In the genomic region with DNA sequence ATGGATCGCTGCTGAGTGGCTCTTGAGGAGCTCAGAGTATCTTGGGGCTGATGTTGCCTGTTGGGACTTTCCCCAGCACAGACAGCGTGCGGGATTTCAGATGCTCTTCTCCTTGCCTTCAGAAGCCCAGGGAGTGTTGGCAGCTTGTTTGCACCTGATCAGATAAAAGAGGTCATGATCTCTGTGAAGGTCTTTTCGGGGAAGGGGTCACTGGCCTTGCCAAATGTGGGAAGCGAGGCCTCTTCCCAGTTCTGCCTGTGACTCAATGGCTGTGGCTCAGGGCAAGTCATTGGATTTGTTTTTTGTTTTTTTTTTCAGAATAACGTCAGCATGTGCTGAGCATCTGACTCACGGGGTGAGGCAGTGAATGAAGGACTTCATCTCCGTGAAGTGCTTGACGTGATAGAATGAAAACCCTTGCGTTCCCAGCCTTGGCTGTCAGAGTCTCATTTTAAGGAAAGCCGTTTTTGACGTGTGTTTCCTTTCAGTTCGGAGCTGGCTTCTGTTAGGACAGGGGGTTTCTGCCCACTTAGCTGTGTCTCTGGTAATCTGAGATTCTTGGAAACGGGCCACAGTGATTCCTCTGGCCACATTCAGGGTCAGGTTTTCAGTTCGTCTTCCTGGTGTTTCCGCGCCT, we compare ENCODE assay signal across 11 cellular contexts. TPM values are rescaled to one million over a fixed set of nuclear protein-coding genes. Genes with fewer than 3 reads are reported as not detected.
DNase-seq lines count a peak whose midpoint lies in the region; ATAC-seq, FAIRE-seq and TF ChIP-seq lines count a peak whose summit lies in the region.
"Had no signal": no experiment of that assay in that cellular context is flagged by ENCODE, and none has a peak within 500 bp of the region (broad histone marks: within the 10 kb centered on the region; RNA-seq: fewer than 3 reads in every experiment).

No MANE protein-coding gene starts in this region.

- H3K4me3 ChIP-seq in breast epithelium (no peak overlapping the region), choroid plexus epithelial cell (ENCODE audit: low read depth, low read length) (peak overlapping the region; percentile 43), HepG2 (replicated peaks in 1 of 3; ENCODE audit: insufficient read depth in 1 of 3, low read depth in 2 of 3, low read length in 3 of 3) (no peak overlapping the region)

- no peak for FAIRE-seq in HepG2 (lab: Jason Lieb, UNC)
- FAIRE-seq in urothelium cell line (lab: Jason Lieb, UNC) = no peak

- H3K27ac Mint-ChIP-seq in MCF 10A (ENCODE audit: low read depth, unreplicated experiment) = peak overlapping the region; percentile 98

- TF ChIP-seq RAD21 in HepG2 (CRISPR knock-in tag; IDR thresholded peaks at IDR 0.05) = no peak

- intact Hi-C loops in MCF 10A (cut with micrococcal nuclease) (no loop called here), breast epithelium (cut with DNase I; ENCODE audit: low total_unique reads) (no loop called here), HepG2 (cut with micrococcal nuclease; ENCODE audit: unreplicated experiment) (no loop called here)

- H3K9ac ChIP-seq in HepG2 (ENCODE audit: insufficient read depth, low read depth, low read length) = no peak overlapping the region

- TF ChIP-seq POLR2A in breast epithelium (IDR thresholded peaks at IDR 0.05) (no peak), HepG2 (IDR thresholded peaks at IDR 0.05; ENCODE audit: insufficient read depth in 1 of 2, low read depth in 2 of 2, low read length in 2 of 2) (no peak), GM18505 (IDR thresholded peaks at IDR 0.05; ENCODE audit: borderline replicate concordance, extremely low read depth, insufficient read depth, insufficient read length) (no peak)

- H3K27me3 ChIP-seq in breast epithelium (no peaks in the 10 kb centered on the region), HepG2 (ENCODE audit: control insufficient read depth in 1 of 2, insufficient read depth in 2 of 2, low read length in 2 of 2) (no peaks in the 10 kb centered on the region)

- peak overlapping the region in 1 of 2 donors; percentile 43 for H3K27ac ChIP-seq in breast epithelium
- no peak overlapping the region for H3K27ac ChIP-seq in HepG2 (ENCODE audit: extremely low read length, insufficient read depth, low read length)

- BruUV-seq in MCF 10A (replicated peaks; lab: Mats Ljungman, UMichigan) = no TSS peak
- BruUV-seq in HepG2 (replicated peaks; lab: Mats Ljungman, UMichigan) = no TSS peak

- H3K4me2 ChIP-seq in HepG2 (ENCODE audit: low read depth, low read length) = no peak overlapping the region

- CTCF ChIA-PET in MCF 10A (lab: Yijun Ruan, JAX) (interaction anchor here (0.5 to 2.2 kb wide), 17 partner anchors 9 to 631 kb away, joined by 3 to 16 read pairs (median 3); no protein-coding TSS in a partner anchor), HepG2 (lab: Yijun Ruan, JAX; ENCODE audit: low intra/inter-chr PET ratio, low total read pairs) (no interaction called here)

- no peaks in the 10 kb centered on the region for H3K9me3 Mint-ChIP-seq in MCF 10A (ENCODE audit: unreplicated experiment)
- H3K9me3 Mint-ChIP-seq: CD4-positive, CD25-positive, alpha-beta regulatory T cell had no signal

- H3K36me3 Mint-ChIP-seq in MCF 10A (ENCODE audit: insufficient read depth, unreplicated experiment) = peaks cover 21% of the 10 kb centered on the region

- no peaks in the 10 kb centered on the region for H3K9me3 ChIP-seq in breast epithelium
- H3K9me3 ChIP-seq in HepG2 (ENCODE audit: low read length) = no peaks in the 10 kb centered on the region

- H2AFZ ChIP-seq in HepG2 (ENCODE audit: low read length) = no peak overlapping the region

- POLR2A ChIA-PET in MCF 10A (lab: Yijun Ruan, JAX) (interaction anchor here (0.6 to 5.7 kb wide), 14 partner anchors 9 to 452 kb away, joined by 3 to 57 read pairs (median 6); no protein-coding TSS in a partner anchor), HepG2 (lab: Yijun Ruan, JAX) (no interaction called here)

- peaks cover 47% of the 10 kb centered on the region for H3K4me1 Mint-ChIP-seq in MCF 10A (ENCODE audit: insufficient read depth, unreplicated experiment)

- TF ChIP-seq EP300 in HepG2 (IDR thresholded peaks at IDR 0.05; ENCODE audit: low read depth in 2 of 2, low read length in 2 of 2) = no peak
- no peak for TF ChIP-seq EP300 in HepG2 (CRISPR knock-in tag; IDR thresholded peaks at IDR 0.05; ENCODE audit: borderline replicate concordance)

- H3K79me2 ChIP-seq in HepG2 (ENCODE audit: insufficient read depth, low read length) = peaks cover 56% of the 10 kb centered on the region

- 84% methylated on average over 17 of the region's 17 CpGs for WGBS in HepG2 (ENCODE audit: low lambda C conversion rate)

- TF ChIP-seq CTCF in MCF 10A (IDR thresholded peaks at IDR 0.05; ENCODE audit: unreplicated experiment) (no peak), breast epithelium (IDR thresholded peaks at IDR 0.05) (no peak), choroid plexus epithelial cell (conservative IDR thresholded peaks at IDR 0.05; ENCODE audit: low read depth, low read length) (no peak), HepG2 (CRISPR knock-in tag; IDR thresholded peaks at IDR 0.05) (no peak)

- DNase-seq in MCF 10A (ENCODE audit: unreplicated experiment) (peak; percentile 98), breast epithelium (ENCODE audit: low spot score in 2 of 2) (no peak), choroid plexus epithelial cell (ENCODE audit: low read depth) (peak; percentile 94), HepG2 (ENCODE audit: low spot score) (no peak), urothelium cell line (ENCODE audit: low spot score) (peak; percentile 81), middle frontal gyrus (ENCODE audit: extremely low spot score, low spot score) (no peak), SHP77 treated with DMSO at 0.1 percent for 48 hours (lab: John Stamatoyannopoulos, UW) (no peak)
- DNase-seq: activated T-cell treated with anti-CD3 and anti-CD28 coated beads for 4 hours; CD4-positive, CD25-positive, alpha-beta regulatory T cell; NCI-H1694 treated with DMSO at 0.1 percent for 48 hours had no signal

- no peaks in the 10 kb centered on the region for H3K27me3 Mint-ChIP-seq in MCF 10A (ENCODE audit: insufficient read depth, unreplicated experiment)
- H3K27me3 Mint-ChIP-seq: CD4-positive, CD25-positive, alpha-beta regulatory T cell had no signal

- in situ Hi-C loops in HepG2 (cut with HindIII; ENCODE audit: extremely low pct_ligation_motif_present, low pct_unique_long_range_greater_than_20kb) = no loop called here

- H4K20me1 ChIP-seq in HepG2 (ENCODE audit: insufficient read depth, low read length) = no peaks in the 10 kb centered on the region

- peak overlapping the region; percentile 62 for H3K4me3 Mint-ChIP-seq in MCF 10A (ENCODE audit: unreplicated experiment)
- H3K4me3 Mint-ChIP-seq: CD4-positive, CD25-positive, alpha-beta regulatory T cell had no signal

- ATAC-seq in HepG2 (no peak), GM18505 (IDR thresholded peaks at IDR 0.05; ENCODE audit: unreplicated experiment) (no peak)

- no peaks in the 10 kb centered on the region for H3K4me1 ChIP-seq in breast epithelium
- H3K4me1 ChIP-seq in HepG2 (ENCODE audit: insufficient read depth, low read length) = peaks cover 55% of the 10 kb centered on the region

- H3K36me3 ChIP-seq in breast epithelium (no peaks in the 10 kb centered on the region), HepG2 (replicated peaks in 1 of 2; ENCODE audit: control insufficient read depth in 1 of 2, insufficient read depth in 2 of 2, low read length in 2 of 2) (peaks cover 0 to 3% of the 10 kb centered on the region in 2 experiments; a peak in 3 of 5 replicates)

TF ChIP-seq in HepG2, 621 proteins besides CTCF, POLR2A, EP300 and RAD21 (continues in another document):
- TF ChIP-seq ZZZ3 (CRISPR knock-in tag; IDR thresholded peaks at IDR 0.05; ENCODE audit: borderline replicate concordance) = no peak
- TF ChIP-seq TAF1 (CRISPR knock-in tag; IDR thresholded peaks at IDR 0.05) = no peak
- TF ChIP-seq SP4 (CRISPR knock-in tag; IDR thresholded peaks at IDR 0.05) = no peak
- no peak for TF ChIP-seq TRIM24 (CRISPR knock-in tag; IDR thresholded peaks at IDR 0.05)

RNA-seq across cellular contexts. Expression of gene GALNT2, which starts 46.7 kb away (rescaled TPM):
- total RNA-seq in MCF 10A (2022) = 104 and 114 TPM in 2 replicates
- total RNA-seq in breast epithelium = 10 to 100 TPM; 27.4 to 53.0 (median 42.6) TPM
- 18.1 and 39.6 TPM in 2 replicates for total RNA-seq in HepG2 (2016; rRNA removed; fragmentation: Illumina TruSeq; extraction: Trizol)
- 5.4 TPM in 2 replicates for total RNA-seq in HepG2 (2016; cell fraction: cytosol; rRNA removed; fragmentation: Illumina TruSeq; extraction: Trizol; ENCODE audit: low read depth)
- total RNA-seq in HepG2 (2016; cell fraction: insoluble cytoplasmic fraction; rRNA removed; fragmentation: Illumina TruSeq; extraction: Trizol) = 15.0 and 40.1 TPM in 2 replicates
- total RNA-seq in HepG2 (2016; cell fraction: membrane; rRNA removed; fragmentation: Illumina TruSeq; extraction: Trizol) = 12.5 and 13.0 TPM in 2 replicates
- 37.9 and 44.3 TPM in 2 replicates for total RNA-seq in HepG2 (2016; cell fraction: nucleus; rRNA removed; fragmentation: Illumina TruSeq; extraction: Trizol)
- 39.3 and 44.2 TPM in 2 replicates for polyA plus RNA-seq in HepG2 (2011; rRNA removed)
- polyA plus RNA-seq in HepG2 (2011; cell fraction: cytosol; rRNA removed) = 49.4 and 53.3 TPM in 2 replicates
- polyA plus RNA-seq in HepG2 (2011; cell fraction: nucleus; rRNA removed) = 41.5 and 42.3 TPM in 2 replicates
- 62.4 and 72.1 TPM in 2 replicates for polyA plus RNA-seq in HepG2 (2012)
- polyA plus RNA-seq in HepG2 (2016; cell fraction: cytosol; fragmentation: Illumina TruSeq; extraction: Trizol; ENCODE audit: low read depth) = 5.6 and 5.7 TPM in 2 replicates
- polyA plus RNA-seq in HepG2 (2016; cell fraction: insoluble cytoplasmic fraction; fragmentation: Illumina TruSeq; extraction: Trizol; ENCODE audit: low read depth) = 17.3 and 20.6 TPM in 2 replicates
- polyA plus RNA-seq in HepG2 (2016; cell fraction: membrane; fragmentation: Illumina TruSeq; extraction: Trizol; ENCODE audit: low read depth) = 9.2 TPM in 2 replicates
- 63.7 and 66.5 TPM in 2 replicates for polyA plus RNA-seq in HepG2 (2016; cell fraction: nucleus; fragmentation: Illumina TruSeq; extraction: Trizol; ENCODE audit: insufficient read depth, low read depth)
- polyA minus RNA-seq in HepG2 (2011; rRNA and poly(A)+ RNA removed; ENCODE audit: low replicate concordance) = 56.6 and 150 TPM in 2 replicates
- 31.7 and 33.5 TPM in 2 replicates for polyA minus RNA-seq in HepG2 (2011; cell fraction: cytosol; rRNA and poly(A)+ RNA removed)
- 30.0 and 30.1 TPM in 2 replicates for polyA minus RNA-seq in HepG2 (2011; cell fraction: nucleus; rRNA and poly(A)+ RNA removed)

Comparison
In these comparisons a context has a peak if more than half of its experiments do, and no peak if none do; other contexts are left out.
1. DNase-seq: peak in MCF 10A (single experiment), choroid plexus epithelial cell (single experiment) and urothelium cell line (single experiment); none in breast epithelium (0 of 2), HepG2 (single experiment), middle frontal gyrus (single experiment) and SHP77 treated with DMSO at 0.1 percent for 48 hours (single experiment).